Comparison of ENCODE assay signal across 14 cellular contexts in the genomic region with DNA sequence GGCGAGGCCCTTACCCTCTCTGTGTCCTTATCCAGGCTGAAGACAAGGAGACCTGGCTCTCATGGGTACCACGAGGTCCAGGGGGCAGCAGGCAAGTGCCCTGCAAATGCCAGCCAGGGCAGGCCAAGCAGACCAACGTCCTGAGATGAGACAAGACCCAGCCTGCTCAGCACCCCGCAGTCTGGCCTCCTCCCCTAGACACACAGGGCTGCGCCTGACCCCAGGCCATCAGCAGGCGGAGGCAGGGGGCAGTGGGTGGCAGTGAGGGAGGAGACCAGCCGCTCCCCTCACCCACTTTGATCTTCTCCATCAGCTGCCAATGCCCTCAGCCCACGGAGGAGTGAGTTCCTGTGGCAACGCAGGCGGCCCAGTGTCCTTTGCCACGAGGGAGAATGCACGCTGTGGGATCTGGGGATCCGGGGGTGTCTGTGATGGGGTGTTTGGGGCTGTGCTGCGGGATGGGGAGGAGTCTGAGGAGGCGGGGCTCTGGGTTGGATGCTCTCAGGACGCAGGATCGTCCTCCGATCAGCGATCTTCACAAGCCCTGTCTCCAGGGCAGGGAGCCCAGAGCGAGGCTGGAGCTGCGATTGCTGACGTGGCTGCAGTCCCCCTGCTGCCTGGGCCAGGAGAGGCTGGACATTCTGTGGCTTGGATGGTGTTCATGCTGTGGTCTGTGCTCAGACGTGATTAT. TPM values are rescaled to one million over a fixed set of nuclear protein-coding genes. Genes with fewer than 3 reads are reported as not detected.
DNase-seq lines count a peak whose midpoint lies in the region; TF ChIP-seq lines count a peak whose summit lies in the region.
"Had no signal": no experiment of that assay in that cellular context is flagged by ENCODE, and none has a peak within 500 bp of the region (broad histone marks: within the 10 kb centered on the region; RNA-seq: fewer than 3 reads in every experiment).

No MANE protein-coding gene starts in this region.

- H3K27me3 ChIP-seq in sigmoid colon, result no peaks in the 10 kb centered on the region
- H3K27me3 ChIP-seq: SJSA1 had no signal

- H3K36me3 ChIP-seq in sigmoid colon, result no peaks in the 10 kb centered on the region

- H3K27ac ChIP-seq in C4-2B, result peak overlapping the region; percentile 19
- peak overlapping the region in 3 of 4 donors; percentile 16 to 48 (median 42) for H3K27ac ChIP-seq in sigmoid colon
- H3K27ac ChIP-seq: SJSA1 had no signal

- H3K4me3 ChIP-seq in sigmoid colon, result no peak overlapping the region
- H3K4me3 ChIP-seq: SJSA1 had no signal

- TF ChIP-seq EP300 in sigmoid colon (IDR thresholded peaks at IDR 0.05), result no peak

- intact Hi-C loops in sigmoid colon (cut with DNase I), result loop anchor here (5.0 to 10.0 kb wide), 2 partner anchors 422 to 445 kb away; partner anchors contain the start of gene ATXN10

- no peaks in the 10 kb centered on the region for H3K9me3 ChIP-seq in sigmoid colon
- H3K9me3 ChIP-seq: SJSA1 had no signal

- 63 to 68% methylated on average over 23 of the region's 23 CpGs for WGBS in sigmoid colon, 2 donors

- no peak for TF ChIP-seq POLR2A in sigmoid colon (IDR thresholded peaks at IDR 0.05)

- DNase-seq in SK-N-DZ (ENCODE audit: low spot score), result peak; percentile 59
- DNase-seq in fibroblast of peridontal ligament (ENCODE audit: extremely low read depth), result peak; percentile 93
- DNase-seq in sigmoid colon, result peak; percentile 85
- DNase-seq in kidney glomerular epithelial cell (lab: John Stamatoyannopoulos, UW), result no peak
- no peak for DNase-seq in UCSD-AML1 (lab: John Stamatoyannopoulos, UW; ENCODE audit: unreplicated experiment)
- DNase-seq in globus pallidus (ENCODE audit: low spot score), result no peak
- DNase-seq in SKM-1 treated with dmso at 0.1 percent for 144 hours (lab: John Stamatoyannopoulos, UW; ENCODE audit: unreplicated experiment), result no peak
- DNase-seq: activated B cell treated with CpG ODN at 0.5 μM for 24 hours; islet precursor cell; natural killer cell; NCI-H510A; stimulated activated CD8-positive, alpha-beta memory T cell treated with anti-CD3 and anti-CD28 coated beads, Interleukin-4, amount 100 ng/mL, for 48 hours had no signal

- TF ChIP-seq CTCF in C4-2B (conservative IDR thresholded peaks at IDR 0.05) (no peak), sigmoid colon (IDR thresholded peaks at IDR 0.05) (no peak)

- peaks cover 0 to 47% (median 38%) of the 10 kb centered on the region in 4 donors for H3K4me1 ChIP-seq in sigmoid colon

RNA-seq across cellular contexts. Expression of gene PPARA, which starts 30.5 kb away (rescaled TPM):
- polyA plus RNA-seq in SK-N-DZ (2014; cell fraction: cytosol; rRNA removed), result 4.2 and 4.8 TPM in 2 replicates
- polyA plus RNA-seq in SK-N-DZ (2014; cell fraction: nucleus; rRNA removed), result 1.7 and 13.8 TPM in 2 replicates
- 10 to 100 TPM; 16.6 to 21.4 (median 20.6) TPM for total RNA-seq in sigmoid colon
- 10 to 100 TPM in 2 of 3 donors, 1 to 10 TPM in 1; 7.8 to 22.7 (median 12.0) TPM for polyA plus RNA-seq in sigmoid colon

Comparison
In these comparisons a context has a peak if more than half of its experiments do, and no peak if none do; other contexts are left out.
1. DNase-seq: peak in SK-N-DZ (single experiment), fibroblast of peridontal ligament (single experiment) and sigmoid colon (single experiment); none in kidney glomerular epithelial cell (single experiment), UCSD-AML1 (single experiment), globus pallidus (single experiment) and SKM-1 treated with dmso at 0.1 percent for 144 hours (single experiment).